In the genomic region with DNA sequence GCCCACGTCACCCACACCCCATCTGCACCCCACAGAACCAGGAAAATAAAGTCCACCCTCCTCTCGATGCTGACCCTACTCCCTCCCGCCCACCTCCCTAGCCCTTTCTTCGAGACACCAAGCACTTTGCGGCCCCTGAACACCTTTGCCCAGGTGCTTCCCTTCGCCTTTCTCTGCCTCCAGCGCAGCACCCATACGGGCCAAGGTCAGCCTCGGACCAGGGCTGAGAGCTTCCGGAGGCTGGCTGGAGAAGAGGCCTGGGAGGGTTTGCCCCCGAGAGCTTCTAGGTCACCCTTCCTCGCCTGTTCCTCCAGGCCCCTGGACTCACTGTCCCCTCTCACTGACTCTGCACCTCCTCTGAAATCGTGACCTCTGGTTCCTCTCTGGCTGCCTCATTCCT, we compare ENCODE assay signal across 2 cellular contexts.
TF ChIP-seq lines count a peak whose summit lies in the region.

No MANE protein-coding gene starts in this region.

TF ChIP-seq in HCT116, 20 proteins besides CTCF, POLR2A, EP300 and RAD21:
- TF ChIP-seq EZH2 (IDR thresholded peaks at IDR 0.05) (no peak), ZFX (IDR thresholded peaks at IDR 0.05) (no peak), SIN3A (IDR thresholded peaks at IDR 0.05; ENCODE audit: low read depth) (no peak), POLR2AphosphoS5 (IDR thresholded peaks at IDR 0.05; ENCODE audit: low read depth, low read length) (no peak), CBX3 (IDR thresholded peaks at IDR 0.05; ENCODE audit: low read depth) (no peak), SRF (IDR thresholded peaks at IDR 0.05; ENCODE audit: low read depth) (no peak), ELF1 (IDR thresholded peaks at IDR 0.05; ENCODE audit: borderline replicate concordance, low read depth) (no peak), SP1 (IDR thresholded peaks at IDR 0.05; ENCODE audit: low read depth) (no peak), EZH2phosphoT487 (IDR thresholded peaks at IDR 0.05; ENCODE audit: borderline replicate concordance) (no peak), JUND (IDR thresholded peaks at IDR 0.05) (no peak)
- TF ChIP-seq, protein P1, sequence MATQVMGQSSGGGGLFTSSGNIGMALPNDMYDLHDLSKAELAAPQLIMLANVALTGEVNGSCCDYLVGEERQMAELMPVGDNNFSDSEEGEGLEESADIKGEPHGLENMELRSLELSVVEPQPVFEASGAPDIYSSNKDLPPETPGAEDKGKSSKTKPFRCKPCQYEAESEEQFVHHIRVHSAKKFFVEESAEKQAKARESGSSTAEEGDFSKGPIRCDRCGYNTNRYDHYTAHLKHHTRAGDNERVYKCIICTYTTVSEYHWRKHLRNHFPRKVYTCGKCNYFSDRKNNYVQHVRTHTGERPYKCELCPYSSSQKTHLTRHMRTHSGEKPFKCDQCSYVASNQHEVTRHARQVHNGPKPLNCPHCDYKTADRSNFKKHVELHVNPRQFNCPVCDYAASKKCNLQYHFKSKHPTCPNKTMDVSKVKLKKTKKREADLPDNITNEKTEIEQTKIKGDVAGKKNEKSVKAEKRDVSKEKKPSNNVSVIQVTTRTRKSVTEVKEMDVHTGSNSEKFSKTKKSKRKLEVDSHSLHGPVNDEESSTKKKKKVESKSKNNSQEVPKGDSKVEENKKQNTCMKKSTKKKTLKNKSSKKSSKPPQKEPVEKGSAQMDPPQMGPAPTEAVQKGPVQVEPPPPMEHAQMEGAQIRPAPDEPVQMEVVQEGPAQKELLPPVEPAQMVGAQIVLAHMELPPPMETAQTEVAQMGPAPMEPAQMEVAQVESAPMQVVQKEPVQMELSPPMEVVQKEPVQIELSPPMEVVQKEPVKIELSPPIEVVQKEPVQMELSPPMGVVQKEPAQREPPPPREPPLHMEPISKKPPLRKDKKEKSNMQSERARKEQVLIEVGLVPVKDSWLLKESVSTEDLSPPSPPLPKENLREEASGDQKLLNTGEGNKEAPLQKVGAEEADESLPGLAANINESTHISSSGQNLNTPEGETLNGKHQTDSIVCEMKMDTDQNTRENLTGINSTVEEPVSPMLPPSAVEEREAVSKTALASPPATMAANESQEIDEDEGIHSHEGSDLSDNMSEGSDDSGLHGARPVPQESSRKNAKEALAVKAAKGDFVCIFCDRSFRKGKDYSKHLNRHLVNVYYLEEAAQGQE (IDR thresholded peaks at IDR 0.05; ENCODE audit: low read depth) = no peak
- TF ChIP-seq, protein P2, sequence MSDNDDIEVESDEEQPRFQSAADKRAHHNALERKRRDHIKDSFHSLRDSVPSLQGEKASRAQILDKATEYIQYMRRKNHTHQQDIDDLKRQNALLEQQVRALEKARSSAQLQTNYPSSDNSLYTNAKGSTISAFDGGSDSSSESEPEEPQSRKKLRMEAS (IDR thresholded peaks at IDR 0.05) = no peak
TF ChIP-seq in HCT116: peak in this region for 0.

TF ChIP-seq in endothelial cell of umbilical vein, 7 proteins besides CTCF, POLR2A, EP300 and RAD21:
- TF ChIP-seq GATA2 (IDR thresholded peaks at IDR 0.05; ENCODE audit: insufficient read depth, insufficient read length, low read depth, low read length) (no peak), MYC (IDR thresholded peaks at IDR 0.05; ENCODE audit: low read depth, low read length) (no peak), JUN (IDR thresholded peaks at IDR 0.05; ENCODE audit: borderline replicate concordance, insufficient read depth, insufficient read length, low read depth) (no peak), EZH2 (IDR thresholded peaks at IDR 0.05; ENCODE audit: borderline replicate concordance, low read depth, low read length, severe bottlenecking) (no peak)
- TF ChIP-seq, protein P2 (IDR thresholded peaks at IDR 0.05; ENCODE audit: insufficient read depth, insufficient read length) = no peak
